ENCODE assay signal across 20 cellular contexts in the genomic region with DNA sequence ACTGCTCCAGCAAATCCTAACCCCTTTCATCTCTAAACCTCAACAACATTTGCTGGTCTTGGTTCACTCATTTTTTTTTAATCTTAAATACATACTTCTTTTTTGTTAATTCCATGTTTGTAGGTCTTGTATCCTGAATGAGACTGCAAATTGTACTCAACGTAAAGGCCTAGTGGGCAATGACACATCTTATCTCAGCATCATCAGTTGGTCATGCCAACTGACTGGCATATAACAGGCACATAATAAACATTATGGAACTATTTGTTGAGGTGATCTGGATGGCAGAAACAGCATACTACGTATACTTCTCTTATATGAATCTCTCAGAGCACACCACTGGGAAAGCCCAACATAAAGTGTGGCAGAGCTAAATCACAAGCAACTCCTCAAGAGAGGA.
DNase-seq lines count a peak whose midpoint lies in the region; ATAC-seq and TF ChIP-seq lines count a peak whose summit lies in the region.
"Had no signal": no experiment of that assay in that cellular context is flagged by ENCODE, and none has a peak within 500 bp of the region (broad histone marks: within the 10 kb centered on the region; RNA-seq: fewer than 3 reads in every experiment).

No MANE protein-coding gene starts in this region.

- TF ChIP-seq CTCF in GM23338 (conservative IDR thresholded peaks at IDR 0.05; ENCODE audit: low read depth in 2 of 2) (no peak), Loucy (conservative IDR thresholded peaks at IDR 0.05; ENCODE audit: low read length) (no peak), endodermal cell (conservative IDR thresholded peaks at IDR 0.05) (no peak), psoas muscle (IDR thresholded peaks at IDR 0.05) (no peak), tibial nerve (IDR thresholded peaks at IDR 0.05) (no peak), upper lobe of left lung (IDR thresholded peaks at IDR 0.05) (no peak)

- TF ChIP-seq EP300 in tibial nerve (IDR thresholded peaks at IDR 0.05) (no peak), upper lobe of left lung (IDR thresholded peaks at IDR 0.05) (no peak)

- H3K27me3 ChIP-seq in GM23338 (ENCODE audit: insufficient read depth) (no peaks in the 10 kb centered on the region), Loucy (ENCODE audit: insufficient read depth, low read length, poor library complexity, severe bottlenecking) (no peaks in the 10 kb centered on the region), endodermal cell (ENCODE audit: control insufficient read depth, insufficient read depth, low read length, poor library complexity, severe bottlenecking) (no peaks in the 10 kb centered on the region), psoas muscle (ENCODE audit: insufficient read depth in 3 of 3, low read length in 2 of 3) (no peaks in the 10 kb centered on the region), tibial nerve (no peaks in the 10 kb centered on the region), upper lobe of left lung (no peaks in the 10 kb centered on the region)
- H3K27me3 ChIP-seq: SJCRH30 had no signal

- H3K4me1 ChIP-seq in GM23338 (ENCODE audit: insufficient read depth) (peaks cover 38% of the 10 kb centered on the region), Loucy (ENCODE audit: insufficient read depth, low read length, poor library complexity, severe bottlenecking) (peaks cover 58% of the 10 kb centered on the region), endodermal cell (ENCODE audit: control insufficient read depth, insufficient read depth, low read length) (peaks cover 33% of the 10 kb centered on the region), psoas muscle (peaks cover 60% of the 10 kb centered on the region), tibial nerve (peaks cover 0 to 55% (median 20%) of the 10 kb centered on the region in 4 donors), upper lobe of left lung (peaks cover 29 to 46% (median 37%) of the 10 kb centered on the region in 4 donors)

- peak overlapping the region; percentile 28 for H3K9ac ChIP-seq in Loucy (ENCODE audit: low read depth, low read length, poor library complexity, severe bottlenecking)
- H3K9ac ChIP-seq in endodermal cell (ENCODE audit: extremely low read depth, low read length, poor library complexity, severe bottlenecking) = no peak overlapping the region

- H3K4me2 ChIP-seq in GM23338 = peak overlapping the region; percentile 31; the same call in 1 of the 2 replicates
- H3K4me2 ChIP-seq in Loucy (ENCODE audit: low read depth, low read length, poor library complexity, severe bottlenecking) = peak overlapping the region; percentile 20

- H3K36me3 ChIP-seq in GM23338 (ENCODE audit: insufficient read depth) = no peaks in the 10 kb centered on the region
- H3K36me3 ChIP-seq in Loucy (ENCODE audit: insufficient read depth, low read length) = no peaks in the 10 kb centered on the region
- no peaks in the 10 kb centered on the region for H3K36me3 ChIP-seq in endodermal cell (ENCODE audit: control insufficient read depth, insufficient read depth, low read length)
- H3K36me3 ChIP-seq in psoas muscle (ENCODE audit: insufficient read depth in 1 of 2, low read depth in 1 of 2) = no peaks in the 10 kb centered on the region
- no peaks in the 10 kb centered on the region for H3K36me3 ChIP-seq in tibial nerve
- H3K36me3 ChIP-seq in upper lobe of left lung = no peaks in the 10 kb centered on the region
- H3K36me3 ChIP-seq: HAP-1 had no signal

- WGBS in endodermal cell (ENCODE audit: insufficient coverage in 1 of 2, insufficient read length in 1 of 2), 2 experiments = 83 to 90% methylated on average over 1 to 2 of the region's 2 CpGs
- 78 to 88% (median 79%) methylated on average over 2 of the region's 2 CpGs for WGBS in psoas muscle, 3 donors
- 85 to 86% methylated on average over 2 of the region's 2 CpGs for WGBS in tibial nerve, 2 donors
- 63 to 73% methylated on average over 2 of the region's 2 CpGs for WGBS in upper lobe of left lung, 2 donors

- peaks cover 10% of the 10 kb centered on the region for H4K20me1 ChIP-seq in GM23338 (replicated peaks; ENCODE audit: insufficient read depth)
- H4K20me1 ChIP-seq in Loucy (ENCODE audit: insufficient read depth, low read length, poor library complexity, severe bottlenecking) = no peaks in the 10 kb centered on the region

- H3K27me3 Mint-ChIP-seq in GM23338 (ENCODE audit: insufficient read depth, low read depth, poor library complexity) (peaks cover 5% of the 10 kb centered on the region), endodermal cell (ENCODE audit: insufficient read depth) (peaks cover 3% of the 10 kb centered on the region)
- H3K27me3 Mint-ChIP-seq: CD4-positive, alpha-beta T cell had no signal

- H3K79me2 ChIP-seq in GM23338 (replicated peaks; ENCODE audit: insufficient read depth) (peaks cover 85% of the 10 kb centered on the region), Loucy (ENCODE audit: insufficient read depth, low read length) (0 out of 2 replicates have a peak, but pooled peaks cover 3% of the 10 kb centered on the region)

- peak overlapping the region; percentile 7; the same call in 1 of the 3 replicates for H3K4me3 Mint-ChIP-seq in GM23338
- peak overlapping the region; percentile 30 for H3K4me3 Mint-ChIP-seq in endodermal cell
- H3K4me3 Mint-ChIP-seq: B cell; CD4-positive, alpha-beta T cell had no signal

- intact Hi-C loops in psoas muscle (cut with DNase I) = loop anchor here (5.0 to 10.0 kb wide), 2 partner anchors 70 to 227 kb away; no protein-coding TSS in a partner anchor

- ATAC-seq in GM23338 (no peak), psoas muscle (no peak), GM21423 (IDR thresholded peaks at IDR 0.05; ENCODE audit: unreplicated experiment) (no peak), esophagus mucosa (no peak), upper lobe of left lung (ENCODE audit: low FRiP score in 2 of 2) (no peak)

- H3F3A ChIP-seq in GM23338 (replicated peaks; ENCODE audit: low read depth) (no peaks in the 10 kb centered on the region), Loucy (ENCODE audit: low read depth) (no peaks in the 10 kb centered on the region)

- no peaks in the 10 kb centered on the region for H3K9me2 ChIP-seq in GM23338 (ENCODE audit: insufficient read depth)
- H3K9me2 ChIP-seq in Loucy (replicated peaks; ENCODE audit: low read depth, low read length) = no peaks in the 10 kb centered on the region

- H3K9me3 ChIP-seq in Loucy (ENCODE audit: insufficient read depth, low read depth, low read length) (no peaks in the 10 kb centered on the region), endodermal cell (ENCODE audit: control insufficient read depth, low read length) (no peaks in the 10 kb centered on the region), psoas muscle (no peaks in the 10 kb centered on the region), tibial nerve (no peaks in the 10 kb centered on the region), upper lobe of left lung (no peaks in the 10 kb centered on the region)
- H3K9me3 ChIP-seq: HAP-1, SJCRH30 had no signal

- H3K27ac ChIP-seq in GM23338 (ENCODE audit: low read depth) (no peak overlapping the region), endodermal cell (ENCODE audit: low read depth, low read length) (no peak overlapping the region), psoas muscle (peak overlapping the region; percentile 90), tibial nerve (no peak overlapping the region), upper lobe of left lung (peak overlapping the region in 1 of 4 donors; percentile 49)
- H3K27ac ChIP-seq: RWPE1, SJCRH30 had no signal

- TF ChIP-seq POLR2A in tibial nerve (IDR thresholded peaks at IDR 0.05) (no peak), upper lobe of left lung (IDR thresholded peaks at IDR 0.05) (no peak)

- H3K36me3 Mint-ChIP-seq in GM23338 (ENCODE audit: low read depth) (no peaks in the 10 kb centered on the region), endodermal cell (ENCODE audit: low read depth) (no peaks in the 10 kb centered on the region)

- H2AFZ ChIP-seq in GM23338 (no peak overlapping the region), Loucy (ENCODE audit: low read length) (no peak overlapping the region)

- H3K9me3 Mint-ChIP-seq in GM23338 (no peaks in the 10 kb centered on the region), endodermal cell (no peaks in the 10 kb centered on the region)
- H3K9me3 Mint-ChIP-seq: CD4-positive, alpha-beta T cell had no signal

- H3K4me3 ChIP-seq in GM23338 (no peak overlapping the region), Loucy (ENCODE audit: low read length, poor library complexity, severe bottlenecking) (no peak overlapping the region), endodermal cell (ENCODE audit: low read length) (no peak overlapping the region), psoas muscle (no peak overlapping the region), tibial nerve (no peak overlapping the region), upper lobe of left lung (no peak overlapping the region)
- H3K4me3 ChIP-seq: HAP-1, SJCRH30 had no signal

- DNase-seq in GM23338 (ENCODE audit: low spot score) (no peak), endodermal cell (no peak), psoas muscle (no peak), tibial nerve (ENCODE audit: low spot score in 2 of 2) (no peak), upper lobe of left lung (no peak)
- DNase-seq: Calu3; CD4-positive, alpha-beta T cell; DMS53; IMR-90; Karpas-422; NCI-H1105; NCI-H1694; NCI-H526 treated with DMSO at 0.1 percent for 48 hours; SJCRH30 had no signal

- H3K4me1 Mint-ChIP-seq in GM23338 (peaks cover 50% of the 10 kb centered on the region), endodermal cell (peaks cover 57% of the 10 kb centered on the region)

- H3K27ac Mint-ChIP-seq in GM23338 = no peak overlapping the region
- peak overlapping the region; percentile 5 for H3K27ac Mint-ChIP-seq in endodermal cell
- H3K27ac Mint-ChIP-seq: B cell; CD4-positive, alpha-beta T cell had no signal
